12 cellular contexts compared by ENCODE assay signal in the genomic region with DNA sequence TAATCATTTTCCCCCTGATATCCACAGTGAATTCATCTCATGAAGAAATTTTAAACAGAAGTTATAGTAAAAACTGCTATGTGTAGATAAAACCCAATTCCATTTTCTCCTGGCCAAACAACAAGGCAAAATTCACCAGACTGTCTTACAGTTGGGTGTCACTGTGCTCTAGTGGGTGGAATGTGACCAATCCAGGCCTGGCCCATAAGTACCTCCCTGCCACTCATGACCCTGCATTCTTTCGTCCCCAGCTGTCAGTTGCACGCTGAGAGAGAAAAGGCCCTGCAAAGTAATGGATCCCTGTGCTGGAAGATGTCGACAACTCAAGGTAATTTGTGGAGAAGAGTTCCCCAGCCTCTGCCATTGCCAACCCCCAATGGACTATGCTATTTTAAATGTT.
"Had no signal": no experiment of that assay in that cellular context is flagged by ENCODE, and none has a peak within 500 bp of the region (broad histone marks: within the 10 kb centered on the region; RNA-seq: fewer than 3 reads in every experiment).

No MANE protein-coding gene starts in this region.

- H3K4me3 Mint-ChIP-seq: activated CD4-positive, alpha-beta T cell treated with anti-CD3 and anti-CD28 coated beads, Interleukin-2, amount 10 ng/mL, durations not matched to agents 7 days and 5 days; activated naive CD4-positive, alpha-beta T cell treated with anti-CD3 and anti-CD28 coated beads, Interleukin-2, amount 10 ng/mL, durations not matched to agents 7 days and 5 days; activated T-helper 17 cell treated with anti-CD3 and anti-CD28 coated beads, Interleukin-2, amount 50 U/mL, for 72 hours; memory B cell had no signal

- H3K4me1 ChIP-seq: colonic mucosa, tibial nerve had no signal

- ATAC-seq: activated T-helper 17 cell treated with anti-CD3 and anti-CD28 coated beads, Interleukin-2, amount 50 U/mL, for 72 hours had no signal

- H3K9me3 ChIP-seq: colonic mucosa had no signal

- H3K4me1 Mint-ChIP-seq: activated CD4-positive, alpha-beta T cell treated with anti-CD3 and anti-CD28 coated beads, Interleukin-2, amount 10 ng/mL, durations not matched to agents 7 days and 5 days; activated naive CD4-positive, alpha-beta T cell treated with anti-CD3 and anti-CD28 coated beads, Interleukin-2, amount 10 ng/mL, durations not matched to agents 7 days and 5 days; activated T-helper 17 cell treated with anti-CD3 and anti-CD28 coated beads, Interleukin-2, amount 50 U/mL, for 72 hours; memory B cell had no signal

- H3K27me3 ChIP-seq: colonic mucosa, tibial nerve had no signal

- H3K4me3 ChIP-seq: colonic mucosa, tibial nerve had no signal

- H3K27ac ChIP-seq: colonic mucosa, tibial nerve had no signal

- H3K36me3 Mint-ChIP-seq: activated naive CD4-positive, alpha-beta T cell treated with anti-CD3 and anti-CD28 coated beads, Interleukin-2, amount 10 ng/mL, durations not matched to agents 7 days and 5 days had no signal

- H3K27ac Mint-ChIP-seq: activated CD4-positive, alpha-beta T cell treated with anti-CD3 and anti-CD28 coated beads, Interleukin-2, amount 10 ng/mL, durations not matched to agents 7 days and 5 days; activated naive CD4-positive, alpha-beta T cell treated with anti-CD3 and anti-CD28 coated beads, Interleukin-2, amount 10 ng/mL, durations not matched to agents 7 days and 5 days; activated T-helper 17 cell treated with anti-CD3 and anti-CD28 coated beads, Interleukin-2, amount 50 U/mL, for 72 hours; memory B cell had no signal

- DNase-seq: activated CD4-positive, alpha-beta T cell treated with anti-CD3 and anti-CD28 coated beads, Interleukin-2, amount 10 ng/mL, durations not matched to agents 7 days and 5 days; activated CD4-positive, CD25-positive, alpha-beta regulatory T cell; activated naive CD4-positive, alpha-beta T cell treated with anti-CD3 and anti-CD28 coated beads, Interleukin-2, amount 10 ng/mL, durations not matched to agents 7 days and 5 days; activated T-cell treated with anti-CD3 and anti-CD28 coated beads for 4 hours; colonic mucosa; effector CD4-positive, alpha-beta T cell; left cardiac atrium; small intestine; T-helper 2 cell had no signal

- H3K36me3 ChIP-seq: colonic mucosa, tibial nerve had no signal

- H3K27me3 Mint-ChIP-seq: activated CD4-positive, alpha-beta T cell treated with anti-CD3 and anti-CD28 coated beads, Interleukin-2, amount 10 ng/mL, durations not matched to agents 7 days and 5 days; activated naive CD4-positive, alpha-beta T cell treated with anti-CD3 and anti-CD28 coated beads, Interleukin-2, amount 10 ng/mL, durations not matched to agents 7 days and 5 days; activated T-helper 17 cell treated with anti-CD3 and anti-CD28 coated beads, Interleukin-2, amount 50 U/mL, for 72 hours; memory B cell had no signal
